8 cellular contexts compared by ENCODE assay signal in genomic region chr12:110577717-110578521, GRCh38.
DNase-seq lines count a peak whose midpoint lies in the region; ATAC-seq and TF ChIP-seq lines count a peak whose summit lies in the region.

No MANE protein-coding gene starts in this region.

- peaks cover 33% of the 10 kb centered on the region for H3K4me1 Mint-ChIP-seq in nephron

- H3K4me1 ChIP-seq in RWPE2 (ENCODE audit: insufficient read depth, poor library complexity, severe bottlenecking), result peaks cover 45% of the 10 kb centered on the region

- H3K27me3 ChIP-seq in RWPE2 (ENCODE audit: insufficient read depth, poor library complexity, severe bottlenecking), result no peaks in the 10 kb centered on the region

- no peak for TF ChIP-seq CTCF in RWPE2 (IDR thresholded peaks at IDR 0.05; ENCODE audit: poor library complexity, severe bottlenecking)
- no peak for TF ChIP-seq CTCF in coronary artery (IDR thresholded peaks at IDR 0.05)
- no peak for TF ChIP-seq CTCF in nephron (IDR thresholded peaks at IDR 0.05; ENCODE audit: unreplicated experiment in 3 of 3)

- peak; percentile 29 for ATAC-seq in GM21390 (IDR thresholded peaks at IDR 0.05; ENCODE audit: unreplicated experiment)
- ATAC-seq in RWPE2 (ENCODE audit: low read depth), result peak; percentile 72
- no peak for ATAC-seq in GM21515 (IDR thresholded peaks at IDR 0.05; ENCODE audit: unreplicated experiment)

- no peaks in the 10 kb centered on the region for H3K27me3 Mint-ChIP-seq in nephron (ENCODE audit: low read depth)

- DNase-seq in AG08396 (ENCODE audit: low spot score) (peak; percentile 64), RWPE2 (ENCODE audit: low spot score) (no peak), coronary artery (ENCODE audit: low spot score) (no peak), NCI-H1092 treated with DMSO at 0.1 percent for 48 hours (lab: John Stamatoyannopoulos, UW) (no peak), NCI-H446 (lab: John Stamatoyannopoulos, UW) (no peak)

- H3K27ac ChIP-seq in RWPE2 (ENCODE audit: poor library complexity, severe bottlenecking) (peak overlapping the region; percentile 99), coronary artery (peak overlapping the region; percentile 38 to 74)

- H3K9me3 ChIP-seq in RWPE2 (ENCODE audit: severe bottlenecking), result no peaks in the 10 kb centered on the region

- H3K4me3 Mint-ChIP-seq in nephron, result peak overlapping the region; percentile 2 to 15 (median 3)

- peak overlapping the region in 1 of 3 experiments; percentile 41 for H3K27ac Mint-ChIP-seq in nephron

- no peaks in the 10 kb centered on the region for H3K9me3 Mint-ChIP-seq in nephron

- H3K4me3 ChIP-seq in RWPE2 (ENCODE audit: severe bottlenecking), result peak overlapping the region; percentile 5
- no peak overlapping the region for H3K4me3 ChIP-seq in coronary artery

- peaks cover 5% of the 10 kb centered on the region for H3K36me3 Mint-ChIP-seq in nephron (ENCODE audit: low read depth)

- H3K36me3 ChIP-seq in RWPE2 (ENCODE audit: low read depth), result peaks cover 7% of the 10 kb centered on the region; the same call in 1 of the 2 replicates
